In the genomic region with DNA sequence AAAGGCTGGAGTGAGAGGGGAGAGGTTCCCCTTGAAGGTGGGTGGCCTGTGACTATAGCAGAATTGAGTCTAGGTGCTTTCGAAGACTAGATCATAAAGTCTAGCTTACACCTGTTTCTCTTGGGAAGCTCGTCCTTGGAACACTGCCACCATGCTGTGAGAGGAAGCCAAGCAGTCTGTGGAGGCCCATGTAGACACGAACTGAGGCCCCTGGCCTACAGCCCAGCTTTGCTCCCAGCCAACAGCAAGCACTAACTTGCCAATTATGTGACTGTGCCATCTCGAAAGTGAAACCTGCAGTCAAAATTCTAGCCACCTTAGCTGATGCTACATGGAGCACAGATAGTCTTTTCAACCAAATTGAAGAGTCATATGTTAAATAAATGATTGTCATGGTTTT, we compare ENCODE assay signal across 9 cellular contexts.
DNase-seq lines count a peak whose midpoint lies in the region; ATAC-seq and TF ChIP-seq lines count a peak whose summit lies in the region.
"Had no signal": no experiment of that assay in that cellular context is flagged by ENCODE, and none has a peak within 500 bp of the region (broad histone marks: within the 10 kb centered on the region; RNA-seq: fewer than 3 reads in every experiment).

No MANE protein-coding gene starts in this region.

- peak; percentile 43 for TF ChIP-seq CTCF in neural progenitor cell (IDR thresholded peaks at IDR 0.05)

- H3K9me3 ChIP-seq in neural progenitor cell (ENCODE audit: low read depth), result no peaks in the 10 kb centered on the region
- H3K9me3 ChIP-seq: neutrophil had no signal

- no peaks in the 10 kb centered on the region for H3K9me3 Mint-ChIP-seq in activated naive CD4-positive, alpha-beta T cell treated with anti-CD3 and anti-CD28 coated beads for 36 hours
- H3K9me3 Mint-ChIP-seq in neural progenitor cell, result peaks cover 3% of the 10 kb centered on the region

- DNase-seq in activated naive CD4-positive, alpha-beta T cell treated with anti-CD3 and anti-CD28 coated beads for 36 hours, result peak; percentile 18
- no peak for DNase-seq in activated naive CD4-positive, alpha-beta T cell treated with anti-CD3 and anti-CD28 coated beads, Interleukin-2, amount 50 U/mL, for 16 hours
- DNase-seq in NCI-H2029 treated with DMSO at 0.1 percent for 48 hours (lab: John Stamatoyannopoulos, UW) (peak; percentile 94), cerebellar cortex (ENCODE audit: low spot score) (peak; percentile 5), neural progenitor cell (ENCODE audit: low spot score) (peak; percentile 46), cerebellar nuclear complex (lab: John Stamatoyannopoulos, UW) (no peak)
- DNase-seq in stimulated activated naive CD4-positive, alpha-beta T cell treated with Interleukin-2 at 50 U/mL for 16 hours (lab: John Stamatoyannopoulos, UW), result no peak

- no peak overlapping the region for H3K27ac ChIP-seq in neural progenitor cell
- H3K27ac ChIP-seq: neutrophil had no signal

- H3K4me2 ChIP-seq in neural progenitor cell, result no peak overlapping the region

- no peak overlapping the region for H3K27ac Mint-ChIP-seq in activated naive CD4-positive, alpha-beta T cell treated with anti-CD3 and anti-CD28 coated beads for 36 hours
- no peak overlapping the region for H3K27ac Mint-ChIP-seq in neural progenitor cell

- H3K4me1 ChIP-seq in neural progenitor cell, result peaks cover 3% of the 10 kb centered on the region

- H3K36me3 ChIP-seq in neural progenitor cell, result no peaks in the 10 kb centered on the region
- H3K36me3 ChIP-seq: neutrophil had no signal

- H2AFZ ChIP-seq in neural progenitor cell (replicated peaks), result no peak overlapping the region

- no peaks in the 10 kb centered on the region for H3K27me3 ChIP-seq in neural progenitor cell
- H3K27me3 ChIP-seq: neutrophil had no signal

- no peak overlapping the region for H3K4me3 Mint-ChIP-seq in activated naive CD4-positive, alpha-beta T cell treated with anti-CD3 and anti-CD28 coated beads for 36 hours
- H3K4me3 Mint-ChIP-seq in neural progenitor cell, result no peak overlapping the region

- H4K20me1 ChIP-seq in neural progenitor cell (ENCODE audit: low read depth), result peaks cover 3% of the 10 kb centered on the region

- CTCF ChIA-PET in activated naive CD4-positive, alpha-beta T cell treated with anti-CD3 and anti-CD28 coated beads for 36 hours (lab: Charles Lee), result interaction anchor here (1.4 kb wide), 1 partner anchor 76 kb away, joined by 5 read pairs; no protein-coding TSS in a partner anchor

- H3K27me3 Mint-ChIP-seq in activated naive CD4-positive, alpha-beta T cell treated with anti-CD3 and anti-CD28 coated beads for 36 hours (ENCODE audit: low read depth), result peaks cover 6% of the 10 kb centered on the region
- H3K27me3 Mint-ChIP-seq in neural progenitor cell (ENCODE audit: insufficient read depth, low read depth), result no peaks in the 10 kb centered on the region

- ATAC-seq in HG02623 (IDR thresholded peaks at IDR 0.05; ENCODE audit: unreplicated experiment), result peak; percentile 70

- H3K79me2 ChIP-seq in neural progenitor cell (ENCODE audit: low read depth), result no peaks in the 10 kb centered on the region

- H3K4me1 Mint-ChIP-seq in activated naive CD4-positive, alpha-beta T cell treated with anti-CD3 and anti-CD28 coated beads for 36 hours (ENCODE audit: low read depth), result no peaks in the 10 kb centered on the region
- H3K4me1 Mint-ChIP-seq in neural progenitor cell, result peaks cover 4% of the 10 kb centered on the region

- no peak overlapping the region for H3K9ac ChIP-seq in neural progenitor cell

- intact Hi-C loops in activated naive CD4-positive, alpha-beta T cell treated with anti-CD3 and anti-CD28 coated beads for 36 hours (cut with micrococcal nuclease), result no loop called here

- no peak overlapping the region for H3K4me3 ChIP-seq in neural progenitor cell

- H3F3A ChIP-seq in neural progenitor cell (ENCODE audit: low read depth), result peaks cover 3% of the 10 kb centered on the region

- H3K36me3 Mint-ChIP-seq in activated naive CD4-positive, alpha-beta T cell treated with anti-CD3 and anti-CD28 coated beads for 36 hours (ENCODE audit: low read depth), result no peaks in the 10 kb centered on the region
- peaks cover 2% of the 10 kb centered on the region for H3K36me3 Mint-ChIP-seq in neural progenitor cell

Comparison
In these comparisons a context has a peak if more than half of its experiments do, and no peak if none do; other contexts are left out.
1. DNase-seq: peak in activated naive CD4-positive, alpha-beta T cell treated with anti-CD3 and anti-CD28 coated beads for 36 hours (single experiment), NCI-H2029 treated with DMSO at 0.1 percent for 48 hours (single experiment), cerebellar cortex (single experiment) and neural progenitor cell (single experiment); none in activated naive CD4-positive, alpha-beta T cell treated with anti-CD3 and anti-CD28 coated beads, Interleukin-2, amount 50 U/mL, for 16 hours (single experiment), stimulated activated naive CD4-positive, alpha-beta T cell treated with Interleukin-2 at 50 U/mL for 16 hours (single experiment) and cerebellar nuclear complex (0 of 2).